Comparison of ENCODE assay signal across 1 cellular context in the genomic region with DNA sequence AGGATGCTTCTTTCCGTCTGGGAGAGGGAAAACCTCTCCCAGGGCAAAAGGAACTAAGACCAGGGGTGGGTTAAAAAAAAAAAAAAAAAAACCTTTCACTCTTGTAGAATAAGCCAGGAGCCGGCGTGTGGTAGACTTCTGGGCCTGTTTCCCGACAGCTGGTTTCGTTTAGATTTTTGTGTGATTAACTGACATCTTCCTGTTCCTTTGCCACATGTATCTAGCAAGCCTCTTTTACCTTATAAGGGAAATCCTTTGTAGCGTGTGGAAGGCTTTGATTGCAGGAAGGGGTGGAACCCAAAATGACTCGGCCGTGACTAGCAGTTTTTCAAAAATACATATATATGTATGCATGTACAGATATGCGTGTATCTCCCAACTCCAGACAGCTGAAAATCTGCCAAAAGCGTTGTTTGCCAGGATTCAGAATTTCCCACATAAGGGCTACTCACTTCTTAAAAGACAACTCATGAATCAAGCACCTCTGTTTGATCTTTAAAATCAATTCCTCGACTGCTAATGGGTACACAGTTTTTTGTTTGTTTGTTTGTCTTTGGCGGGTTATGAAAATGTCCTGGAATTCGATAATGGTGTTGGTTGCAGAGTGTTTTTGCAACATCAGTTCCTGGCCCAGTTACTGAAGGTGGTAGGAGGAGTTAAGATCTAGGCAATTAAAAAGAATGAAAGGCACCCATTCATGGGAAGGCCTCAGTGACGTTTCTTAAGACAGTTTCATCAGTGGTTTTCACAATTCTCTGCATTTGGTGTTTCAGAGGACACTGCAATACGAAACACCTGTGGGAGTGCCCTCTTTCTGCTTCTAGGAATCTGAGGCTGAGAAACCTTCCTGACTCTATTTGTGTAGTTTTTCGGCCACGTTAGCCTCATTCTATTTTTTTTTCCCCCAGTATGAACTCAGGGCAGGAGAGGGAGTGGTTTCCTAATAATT.
TF ChIP-seq lines count a peak whose summit lies in the region.

No MANE protein-coding gene starts in this region.

TF ChIP-seq in H1, 55 proteins besides CTCF, POLR2A, EP300 and RAD21:
- TF ChIP-seq NRF1 (IDR thresholded peaks at IDR 0.05; ENCODE audit: low read depth, low read length) (no peak), TAF7 (optimal IDR thresholded peaks at IDR 0.05; ENCODE audit: borderline replicate concordance, low read depth, low read length) (peak; percentile 82), HDAC2 (IDR thresholded peaks at IDR 0.05; ENCODE audit: borderline replicate concordance in 1 of 2, low read depth in 2 of 2, low read length in 2 of 2) (no peak), HDAC6 (IDR thresholded peaks at IDR 0.05; ENCODE audit: low read depth, low read length) (no peak), POLR2AphosphoS5 (IDR thresholded peaks at IDR 0.05; ENCODE audit: low read depth, low read length) (peak; percentile 27; the same call in 1 of the 2 replicates), SIN3A (conservative IDR thresholded peaks at IDR 0.05 in 1 of 2, IDR thresholded peaks at IDR 0.05 in 1 of 2; ENCODE audit: low read depth in 1 of 2, low read length in 2 of 2) (no peak), NANOG (IDR thresholded peaks at IDR 0.05; ENCODE audit: insufficient read depth, low read depth, low read length, poor library complexity, severe bottlenecking) (no peak), BRCA1 (IDR thresholded peaks at IDR 0.05; ENCODE audit: low read depth, low read length) (no peak), TEAD4 (IDR thresholded peaks at IDR 0.05; ENCODE audit: low read depth, low read length) (no peak), SAP30 (IDR thresholded peaks at IDR 0.05; ENCODE audit: insufficient read depth, insufficient replicate concordance, low read length) (no peak), CHD1 (IDR thresholded peaks at IDR 0.05; ENCODE audit: low read depth, low read length) (peak; percentile 52; the same call in 1 of the 2 replicates), YY1 (IDR thresholded peaks at IDR 0.05; ENCODE audit: low read depth, low read length) (no peak), KDM5A (IDR thresholded peaks at IDR 0.05; ENCODE audit: low read length) (no peak), TBP (IDR thresholded peaks at IDR 0.05; ENCODE audit: low read depth, low read length) (peak; percentile 48), SUZ12 (IDR thresholded peaks at IDR 0.05; ENCODE audit: low read length) (no peak), KDM1A (IDR thresholded peaks at IDR 0.05; ENCODE audit: borderline replicate concordance, low read length) (no peak), ASH2L (IDR thresholded peaks at IDR 0.05; ENCODE audit: low read length) (no peak), ZNF274 (IDR thresholded peaks at IDR 0.05; ENCODE audit: borderline replicate concordance, extremely low read depth, low read length) (no peak), SP4 (IDR thresholded peaks at IDR 0.05; ENCODE audit: low read length) (no peak), EGR1 (IDR thresholded peaks at IDR 0.05; ENCODE audit: borderline replicate concordance, low read depth, low read length) (no peak), SP1 (IDR thresholded peaks at IDR 0.05; ENCODE audit: low read depth, low read length) (no peak), JUND (IDR thresholded peaks at IDR 0.05; ENCODE audit: low read length) (no peak), SRF (IDR thresholded peaks at IDR 0.05; ENCODE audit: low read depth, low read length) (peak; percentile 95), RFX5 (IDR thresholded peaks at IDR 0.05; ENCODE audit: borderline replicate concordance, low read depth, low read length) (no peak), TAF1 (IDR thresholded peaks at IDR 0.05; ENCODE audit: low read depth, low read length) (peak; percentile 45; the same call in 1 of the 2 replicates), RNF2 (IDR thresholded peaks at IDR 0.05; ENCODE audit: borderline replicate concordance, low read depth, low read length, missing control alignments, poor library complexity, severe bottlenecking) (no peak), FOSL1 (IDR thresholded peaks at IDR 0.05; ENCODE audit: insufficient read depth, low read depth, low read length) (no peak), KDM4A (IDR thresholded peaks at IDR 0.05; ENCODE audit: low read depth, low read length, severe bottlenecking) (no peak)
- TF ChIP-seq, protein P1, sequence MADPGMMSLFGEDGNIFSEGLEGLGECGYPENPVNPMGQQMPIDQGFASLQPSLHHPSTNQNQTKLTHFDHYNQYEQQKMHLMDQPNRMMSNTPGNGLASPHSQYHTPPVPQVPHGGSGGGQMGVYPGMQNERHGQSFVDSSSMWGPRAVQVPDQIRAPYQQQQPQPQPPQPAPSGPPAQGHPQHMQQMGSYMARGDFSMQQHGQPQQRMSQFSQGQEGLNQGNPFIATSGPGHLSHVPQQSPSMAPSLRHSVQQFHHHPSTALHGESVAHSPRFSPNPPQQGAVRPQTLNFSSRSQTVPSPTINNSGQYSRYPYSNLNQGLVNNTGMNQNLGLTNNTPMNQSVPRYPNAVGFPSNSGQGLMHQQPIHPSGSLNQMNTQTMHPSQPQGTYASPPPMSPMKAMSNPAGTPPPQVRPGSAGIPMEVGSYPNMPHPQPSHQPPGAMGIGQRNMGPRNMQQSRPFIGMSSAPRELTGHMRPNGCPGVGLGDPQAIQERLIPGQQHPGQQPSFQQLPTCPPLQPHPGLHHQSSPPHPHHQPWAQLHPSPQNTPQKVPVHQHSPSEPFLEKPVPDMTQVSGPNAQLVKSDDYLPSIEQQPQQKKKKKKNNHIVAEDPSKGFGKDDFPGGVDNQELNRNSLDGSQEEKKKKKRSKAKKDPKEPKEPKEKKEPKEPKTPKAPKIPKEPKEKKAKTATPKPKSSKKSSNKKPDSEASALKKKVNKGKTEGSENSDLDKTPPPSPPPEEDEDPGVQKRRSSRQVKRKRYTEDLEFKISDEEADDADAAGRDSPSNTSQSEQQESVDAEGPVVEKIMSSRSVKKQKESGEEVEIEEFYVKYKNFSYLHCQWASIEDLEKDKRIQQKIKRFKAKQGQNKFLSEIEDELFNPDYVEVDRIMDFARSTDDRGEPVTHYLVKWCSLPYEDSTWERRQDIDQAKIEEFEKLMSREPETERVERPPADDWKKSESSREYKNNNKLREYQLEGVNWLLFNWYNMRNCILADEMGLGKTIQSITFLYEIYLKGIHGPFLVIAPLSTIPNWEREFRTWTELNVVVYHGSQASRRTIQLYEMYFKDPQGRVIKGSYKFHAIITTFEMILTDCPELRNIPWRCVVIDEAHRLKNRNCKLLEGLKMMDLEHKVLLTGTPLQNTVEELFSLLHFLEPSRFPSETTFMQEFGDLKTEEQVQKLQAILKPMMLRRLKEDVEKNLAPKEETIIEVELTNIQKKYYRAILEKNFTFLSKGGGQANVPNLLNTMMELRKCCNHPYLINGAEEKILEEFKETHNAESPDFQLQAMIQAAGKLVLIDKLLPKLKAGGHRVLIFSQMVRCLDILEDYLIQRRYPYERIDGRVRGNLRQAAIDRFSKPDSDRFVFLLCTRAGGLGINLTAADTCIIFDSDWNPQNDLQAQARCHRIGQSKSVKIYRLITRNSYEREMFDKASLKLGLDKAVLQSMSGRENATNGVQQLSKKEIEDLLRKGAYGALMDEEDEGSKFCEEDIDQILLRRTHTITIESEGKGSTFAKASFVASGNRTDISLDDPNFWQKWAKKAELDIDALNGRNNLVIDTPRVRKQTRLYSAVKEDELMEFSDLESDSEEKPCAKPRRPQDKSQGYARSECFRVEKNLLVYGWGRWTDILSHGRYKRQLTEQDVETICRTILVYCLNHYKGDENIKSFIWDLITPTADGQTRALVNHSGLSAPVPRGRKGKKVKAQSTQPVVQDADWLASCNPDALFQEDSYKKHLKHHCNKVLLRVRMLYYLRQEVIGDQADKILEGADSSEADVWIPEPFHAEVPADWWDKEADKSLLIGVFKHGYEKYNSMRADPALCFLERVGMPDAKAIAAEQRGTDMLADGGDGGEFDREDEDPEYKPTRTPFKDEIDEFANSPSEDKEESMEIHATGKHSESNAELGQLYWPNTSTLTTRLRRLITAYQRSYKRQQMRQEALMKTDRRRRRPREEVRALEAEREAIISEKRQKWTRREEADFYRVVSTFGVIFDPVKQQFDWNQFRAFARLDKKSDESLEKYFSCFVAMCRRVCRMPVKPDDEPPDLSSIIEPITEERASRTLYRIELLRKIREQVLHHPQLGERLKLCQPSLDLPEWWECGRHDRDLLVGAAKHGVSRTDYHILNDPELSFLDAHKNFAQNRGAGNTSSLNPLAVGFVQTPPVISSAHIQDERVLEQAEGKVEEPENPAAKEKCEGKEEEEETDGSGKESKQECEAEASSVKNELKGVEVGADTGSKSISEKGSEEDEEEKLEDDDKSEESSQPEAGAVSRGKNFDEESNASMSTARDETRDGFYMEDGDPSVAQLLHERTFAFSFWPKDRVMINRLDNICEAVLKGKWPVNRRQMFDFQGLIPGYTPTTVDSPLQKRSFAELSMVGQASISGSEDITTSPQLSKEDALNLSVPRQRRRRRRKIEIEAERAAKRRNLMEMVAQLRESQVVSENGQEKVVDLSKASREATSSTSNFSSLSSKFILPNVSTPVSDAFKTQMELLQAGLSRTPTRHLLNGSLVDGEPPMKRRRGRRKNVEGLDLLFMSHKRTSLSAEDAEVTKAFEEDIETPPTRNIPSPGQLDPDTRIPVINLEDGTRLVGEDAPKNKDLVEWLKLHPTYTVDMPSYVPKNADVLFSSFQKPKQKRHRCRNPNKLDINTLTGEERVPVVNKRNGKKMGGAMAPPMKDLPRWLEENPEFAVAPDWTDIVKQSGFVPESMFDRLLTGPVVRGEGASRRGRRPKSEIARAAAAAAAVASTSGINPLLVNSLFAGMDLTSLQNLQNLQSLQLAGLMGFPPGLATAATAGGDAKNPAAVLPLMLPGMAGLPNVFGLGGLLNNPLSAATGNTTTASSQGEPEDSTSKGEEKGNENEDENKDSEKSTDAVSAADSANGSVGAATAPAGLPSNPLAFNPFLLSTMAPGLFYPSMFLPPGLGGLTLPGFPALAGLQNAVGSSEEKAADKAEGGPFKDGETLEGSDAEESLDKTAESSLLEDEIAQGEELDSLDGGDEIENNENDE (IDR thresholded peaks at IDR 0.05; ENCODE audit: insufficient replicate concordance, low read length) = no peak
- TF ChIP-seq, protein P2, sequence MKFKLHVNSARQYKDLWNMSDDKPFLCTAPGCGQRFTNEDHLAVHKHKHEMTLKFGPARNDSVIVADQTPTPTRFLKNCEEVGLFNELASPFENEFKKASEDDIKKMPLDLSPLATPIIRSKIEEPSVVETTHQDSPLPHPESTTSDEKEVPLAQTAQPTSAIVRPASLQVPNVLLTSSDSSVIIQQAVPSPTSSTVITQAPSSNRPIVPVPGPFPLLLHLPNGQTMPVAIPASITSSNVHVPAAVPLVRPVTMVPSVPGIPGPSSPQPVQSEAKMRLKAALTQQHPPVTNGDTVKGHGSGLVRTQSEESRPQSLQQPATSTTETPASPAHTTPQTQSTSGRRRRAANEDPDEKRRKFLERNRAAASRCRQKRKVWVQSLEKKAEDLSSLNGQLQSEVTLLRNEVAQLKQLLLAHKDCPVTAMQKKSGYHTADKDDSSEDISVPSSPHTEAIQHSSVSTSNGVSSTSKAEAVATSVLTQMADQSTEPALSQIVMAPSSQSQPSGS (IDR thresholded peaks at IDR 0.05; ENCODE audit: low read length) = 0 out of 2 replicates have a peak, but pooled peaks have one; percentile 28
- TF ChIP-seq, protein P3, sequence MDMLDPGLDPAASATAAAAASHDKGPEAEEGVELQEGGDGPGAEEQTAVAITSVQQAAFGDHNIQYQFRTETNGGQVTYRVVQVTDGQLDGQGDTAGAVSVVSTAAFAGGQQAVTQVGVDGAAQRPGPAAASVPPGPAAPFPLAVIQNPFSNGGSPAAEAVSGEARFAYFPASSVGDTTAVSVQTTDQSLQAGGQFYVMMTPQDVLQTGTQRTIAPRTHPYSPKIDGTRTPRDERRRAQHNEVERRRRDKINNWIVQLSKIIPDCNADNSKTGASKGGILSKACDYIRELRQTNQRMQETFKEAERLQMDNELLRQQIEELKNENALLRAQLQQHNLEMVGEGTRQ (IDR thresholded peaks at IDR 0.05; ENCODE audit: low read length) = no peak
- TF ChIP-seq, protein P4, sequence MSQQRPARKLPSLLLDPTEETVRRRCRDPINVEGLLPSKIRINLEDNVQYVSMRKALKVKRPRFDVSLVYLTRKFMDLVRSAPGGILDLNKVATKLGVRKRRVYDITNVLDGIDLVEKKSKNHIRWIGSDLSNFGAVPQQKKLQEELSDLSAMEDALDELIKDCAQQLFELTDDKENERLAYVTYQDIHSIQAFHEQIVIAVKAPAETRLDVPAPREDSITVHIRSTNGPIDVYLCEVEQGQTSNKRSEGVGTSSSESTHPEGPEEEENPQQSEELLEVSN (IDR thresholded peaks at IDR 0.05) = no peak
